Comparison of ENCODE assay signal across 1 cellular context in the genomic region with DNA sequence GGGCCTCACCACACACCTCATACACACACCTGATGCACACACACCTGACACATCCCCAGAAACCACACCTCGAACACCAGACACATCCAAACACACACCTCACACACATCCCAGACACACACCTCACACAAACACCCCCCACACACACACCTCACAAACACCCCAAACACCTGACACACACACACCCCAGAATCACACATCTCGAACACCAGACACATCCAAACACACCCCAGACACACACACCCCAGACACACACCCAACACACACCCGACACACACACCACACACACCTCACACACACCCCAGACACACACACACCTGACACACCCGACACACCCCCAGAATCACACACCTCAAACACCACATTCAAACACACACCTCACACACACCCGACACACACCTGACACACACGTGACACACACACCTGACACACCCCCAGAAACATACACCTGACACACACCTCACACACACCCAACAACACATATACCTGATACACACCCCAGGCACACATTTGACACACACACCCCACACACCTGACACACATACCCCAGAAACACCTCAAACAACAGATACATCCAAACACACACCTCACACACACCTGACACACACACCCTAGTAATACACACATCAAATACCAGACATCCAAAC.
TF ChIP-seq lines count a peak whose summit lies in the region.

No MANE protein-coding gene starts in this region.

TF ChIP-seq in HEK293, 187 proteins besides CTCF, POLR2A, EP300 and RAD21 (continued from another document and continues in another):
- TF ChIP-seq KLF1 (tag by site-specific recombination; IDR thresholded peaks at IDR 0.05): peak; percentile 70
- TF ChIP-seq, protein P1, sequence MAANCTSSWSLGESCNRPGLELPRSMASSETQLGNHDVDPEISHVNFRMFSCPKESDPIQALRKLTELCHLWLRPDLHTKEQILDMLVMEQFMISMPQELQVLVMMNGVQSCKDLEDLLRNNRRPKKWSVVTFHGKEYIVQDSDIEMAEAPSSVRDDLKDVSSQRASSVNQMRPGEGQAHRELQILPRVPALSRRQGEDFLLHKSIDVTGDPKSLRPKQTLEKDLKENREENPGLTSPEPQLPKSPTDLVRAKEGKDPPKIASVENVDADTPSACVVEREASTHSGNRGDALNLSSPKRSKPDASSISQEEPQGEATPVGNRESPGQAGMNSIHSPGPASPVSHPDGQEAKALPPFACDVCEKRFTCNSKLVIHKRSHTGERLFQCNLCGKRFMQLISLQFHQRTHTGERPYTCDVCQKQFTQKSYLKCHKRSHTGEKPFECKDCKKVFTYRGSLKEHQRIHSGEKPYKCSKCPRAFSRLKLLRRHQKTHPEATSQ (tag by site-specific recombination; IDR thresholded peaks at IDR 0.05): no peak
- no peak for TF ChIP-seq ZNF335 (tag by site-specific recombination; conservative IDR thresholded peaks at IDR 0.05)
- TF ChIP-seq, protein P2, sequence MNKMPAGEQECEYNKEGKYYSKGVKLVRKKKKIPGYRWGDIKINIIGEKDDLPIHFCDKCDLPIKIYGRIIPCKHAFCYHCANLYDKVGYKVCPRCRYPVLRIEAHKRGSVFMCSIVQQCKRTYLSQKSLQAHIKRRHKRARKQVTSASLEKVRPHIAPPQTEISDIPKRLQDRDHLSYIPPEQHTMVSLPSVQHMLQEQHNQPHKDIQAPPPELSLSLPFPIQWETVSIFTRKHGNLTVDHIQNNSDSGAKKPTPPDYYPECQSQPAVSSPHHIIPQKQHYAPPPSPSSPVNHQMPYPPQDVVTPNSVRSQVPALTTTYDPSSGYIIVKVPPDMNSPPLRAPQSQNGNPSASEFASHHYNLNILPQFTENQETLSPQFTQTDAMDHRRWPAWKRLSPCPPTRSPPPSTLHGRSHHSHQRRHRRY (tag by site-specific recombination; IDR thresholded peaks at IDR 0.05): no peak
- TF ChIP-seq ZNF658 (tag by site-specific recombination; IDR thresholded peaks at IDR 0.05): 0 out of 2 replicates have a peak, but pooled peaks have one; percentile 27
- TF ChIP-seq ZNF350 (tag by site-specific recombination; IDR thresholded peaks at IDR 0.05): no peak
- no peak for TF ChIP-seq ZNF837 (tag by site-specific recombination; IDR thresholded peaks at IDR 0.05)
- no peak for TF ChIP-seq GLI2 (tag by site-specific recombination; IDR thresholded peaks at IDR 0.05; ENCODE audit: borderline replicate concordance, low read depth)
- peak; percentile 90; the same call in 1 of the 2 replicates for TF ChIP-seq ZNF521 (tag by site-specific recombination; IDR thresholded peaks at IDR 0.05)
- TF ChIP-seq GLI4 (tag by site-specific recombination; IDR thresholded peaks at IDR 0.05): peak; percentile 62
- TF ChIP-seq, protein P3, sequence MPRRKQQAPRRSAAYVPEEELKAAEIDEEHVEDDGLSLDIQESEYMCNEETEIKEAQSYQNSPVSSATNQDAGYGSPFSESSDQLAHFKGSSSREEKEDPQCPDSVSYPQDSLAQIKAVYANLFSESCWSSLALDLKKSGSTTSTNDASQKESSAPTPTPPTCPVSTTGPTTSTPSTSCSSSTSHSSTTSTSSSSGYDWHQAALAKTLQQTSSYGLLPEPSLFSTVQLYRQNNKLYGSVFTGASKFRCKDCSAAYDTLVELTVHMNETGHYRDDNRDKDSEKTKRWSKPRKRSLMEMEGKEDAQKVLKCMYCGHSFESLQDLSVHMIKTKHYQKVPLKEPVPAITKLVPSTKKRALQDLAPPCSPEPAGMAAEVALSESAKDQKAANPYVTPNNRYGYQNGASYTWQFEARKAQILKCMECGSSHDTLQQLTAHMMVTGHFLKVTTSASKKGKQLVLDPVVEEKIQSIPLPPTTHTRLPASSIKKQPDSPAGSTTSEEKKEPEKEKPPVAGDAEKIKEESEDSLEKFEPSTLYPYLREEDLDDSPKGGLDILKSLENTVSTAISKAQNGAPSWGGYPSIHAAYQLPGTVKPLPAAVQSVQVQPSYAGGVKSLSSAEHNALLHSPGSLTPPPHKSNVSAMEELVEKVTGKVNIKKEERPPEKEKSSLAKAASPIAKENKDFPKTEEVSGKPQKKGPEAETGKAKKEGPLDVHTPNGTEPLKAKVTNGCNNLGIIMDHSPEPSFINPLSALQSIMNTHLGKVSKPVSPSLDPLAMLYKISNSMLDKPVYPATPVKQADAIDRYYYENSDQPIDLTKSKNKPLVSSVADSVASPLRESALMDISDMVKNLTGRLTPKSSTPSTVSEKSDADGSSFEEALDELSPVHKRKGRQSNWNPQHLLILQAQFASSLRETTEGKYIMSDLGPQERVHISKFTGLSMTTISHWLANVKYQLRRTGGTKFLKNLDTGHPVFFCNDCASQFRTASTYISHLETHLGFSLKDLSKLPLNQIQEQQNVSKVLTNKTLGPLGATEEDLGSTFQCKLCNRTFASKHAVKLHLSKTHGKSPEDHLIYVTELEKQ (tag by site-specific recombination; IDR thresholded peaks at IDR 0.05; ENCODE audit: borderline replicate concordance): 0 out of 2 replicates have a peak, but pooled peaks have one; percentile 33
- TF ChIP-seq, protein P4, sequence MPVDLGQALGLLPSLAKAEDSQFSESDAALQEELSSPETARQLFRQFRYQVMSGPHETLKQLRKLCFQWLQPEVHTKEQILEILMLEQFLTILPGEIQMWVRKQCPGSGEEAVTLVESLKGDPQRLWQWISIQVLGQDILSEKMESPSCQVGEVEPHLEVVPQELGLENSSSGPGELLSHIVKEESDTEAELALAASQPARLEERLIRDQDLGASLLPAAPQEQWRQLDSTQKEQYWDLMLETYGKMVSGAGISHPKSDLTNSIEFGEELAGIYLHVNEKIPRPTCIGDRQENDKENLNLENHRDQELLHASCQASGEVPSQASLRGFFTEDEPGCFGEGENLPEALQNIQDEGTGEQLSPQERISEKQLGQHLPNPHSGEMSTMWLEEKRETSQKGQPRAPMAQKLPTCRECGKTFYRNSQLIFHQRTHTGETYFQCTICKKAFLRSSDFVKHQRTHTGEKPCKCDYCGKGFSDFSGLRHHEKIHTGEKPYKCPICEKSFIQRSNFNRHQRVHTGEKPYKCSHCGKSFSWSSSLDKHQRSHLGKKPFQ (tag by site-specific recombination; IDR thresholded peaks at IDR 0.05): peak; percentile 78; the same call in 1 of the 2 replicates
- no peak for TF ChIP-seq ZNF792 (tag by site-specific recombination; IDR thresholded peaks at IDR 0.05)
- no peak for TF ChIP-seq ZNF311 (tag by site-specific recombination; IDR thresholded peaks at IDR 0.05; ENCODE audit: borderline replicate concordance)
- TF ChIP-seq ZBTB8A (tag by site-specific recombination; IDR thresholded peaks at IDR 0.05): no peak
- TF ChIP-seq ZNF629 (tag by site-specific recombination; IDR thresholded peaks at IDR 0.05): peak; percentile 17; the same call in 1 of the 2 replicates
- TF ChIP-seq ZNF623 (tag by site-specific recombination; IDR thresholded peaks at IDR 0.05): no peak
- no peak for TF ChIP-seq ZNF561 (tag by site-specific recombination; IDR thresholded peaks at IDR 0.05; ENCODE audit: borderline replicate concordance)
- TF ChIP-seq, protein P5, sequence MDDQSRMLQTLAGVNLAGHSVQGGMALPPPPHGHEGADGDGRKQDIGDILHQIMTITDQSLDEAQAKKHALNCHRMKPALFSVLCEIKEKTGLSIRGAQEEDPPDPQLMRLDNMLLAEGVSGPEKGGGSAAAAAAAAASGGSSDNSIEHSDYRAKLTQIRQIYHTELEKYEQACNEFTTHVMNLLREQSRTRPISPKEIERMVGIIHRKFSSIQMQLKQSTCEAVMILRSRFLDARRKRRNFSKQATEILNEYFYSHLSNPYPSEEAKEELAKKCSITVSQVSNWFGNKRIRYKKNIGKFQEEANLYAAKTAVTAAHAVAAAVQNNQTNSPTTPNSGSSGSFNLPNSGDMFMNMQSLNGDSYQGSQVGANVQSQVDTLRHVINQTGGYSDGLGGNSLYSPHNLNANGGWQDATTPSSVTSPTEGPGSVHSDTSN (CRISPR knock-in tag; IDR thresholded peaks at IDR 0.05): no peak
- TF ChIP-seq ZNF747 (tag by site-specific recombination; IDR thresholded peaks at IDR 0.05): peak; percentile 75; the same call in 1 of the 2 replicates
- 0 out of 2 replicates have a peak, but pooled peaks have one; percentile 19 for TF ChIP-seq ZNF2 (tag by site-specific recombination; IDR thresholded peaks at IDR 0.05)
- TF ChIP-seq, protein P6, sequence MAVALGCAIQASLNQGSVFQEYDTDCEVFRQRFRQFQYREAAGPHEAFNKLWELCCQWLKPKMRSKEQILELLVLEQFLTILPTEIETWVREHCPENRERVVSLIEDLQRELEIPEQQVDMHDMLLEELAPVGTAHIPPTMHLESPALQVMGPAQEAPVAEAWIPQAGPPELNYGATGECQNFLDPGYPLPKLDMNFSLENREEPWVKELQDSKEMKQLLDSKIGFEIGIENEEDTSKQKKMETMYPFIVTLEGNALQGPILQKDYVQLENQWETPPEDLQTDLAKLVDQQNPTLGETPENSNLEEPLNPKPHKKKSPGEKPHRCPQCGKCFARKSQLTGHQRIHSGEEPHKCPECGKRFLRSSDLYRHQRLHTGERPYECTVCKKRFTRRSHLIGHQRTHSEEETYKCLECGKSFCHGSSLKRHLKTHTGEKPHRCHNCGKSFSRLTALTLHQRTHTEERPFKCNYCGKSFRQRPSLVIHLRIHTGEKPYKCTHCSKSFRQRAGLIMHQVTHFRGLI (tag by site-specific recombination; IDR thresholded peaks at IDR 0.05): no peak
- TF ChIP-seq, protein P7, sequence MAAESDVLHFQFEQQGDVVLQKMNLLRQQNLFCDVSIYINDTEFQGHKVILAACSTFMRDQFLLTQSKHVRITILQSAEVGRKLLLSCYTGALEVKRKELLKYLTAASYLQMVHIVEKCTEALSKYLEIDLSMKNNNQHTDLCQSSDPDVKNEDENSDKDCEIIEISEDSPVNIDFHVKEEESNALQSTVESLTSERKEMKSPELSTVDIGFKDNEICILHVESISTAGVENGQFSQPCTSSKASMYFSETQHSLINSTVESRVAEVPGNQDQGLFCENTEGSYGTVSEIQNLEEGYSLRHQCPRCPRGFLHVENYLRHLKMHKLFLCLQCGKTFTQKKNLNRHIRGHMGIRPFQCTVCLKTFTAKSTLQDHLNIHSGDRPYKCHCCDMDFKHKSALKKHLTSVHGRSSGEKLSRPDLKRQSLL (tag by site-specific recombination; IDR thresholded peaks at IDR 0.05): no peak
- TF ChIP-seq TRIM28 (IDR thresholded peaks at IDR 0.05; ENCODE audit: borderline replicate concordance, low read length): no peak
- TF ChIP-seq GFI1B (tag by site-specific recombination; IDR thresholded peaks at IDR 0.05): no peak
- no peak for TF ChIP-seq BCL11A (tag by site-specific recombination; IDR thresholded peaks at IDR 0.05; ENCODE audit: low read depth)
- TF ChIP-seq ZNF76 (tag by site-specific recombination; IDR thresholded peaks at IDR 0.05; ENCODE audit: borderline replicate concordance, low read depth): no peak
- TF ChIP-seq, protein P8, sequence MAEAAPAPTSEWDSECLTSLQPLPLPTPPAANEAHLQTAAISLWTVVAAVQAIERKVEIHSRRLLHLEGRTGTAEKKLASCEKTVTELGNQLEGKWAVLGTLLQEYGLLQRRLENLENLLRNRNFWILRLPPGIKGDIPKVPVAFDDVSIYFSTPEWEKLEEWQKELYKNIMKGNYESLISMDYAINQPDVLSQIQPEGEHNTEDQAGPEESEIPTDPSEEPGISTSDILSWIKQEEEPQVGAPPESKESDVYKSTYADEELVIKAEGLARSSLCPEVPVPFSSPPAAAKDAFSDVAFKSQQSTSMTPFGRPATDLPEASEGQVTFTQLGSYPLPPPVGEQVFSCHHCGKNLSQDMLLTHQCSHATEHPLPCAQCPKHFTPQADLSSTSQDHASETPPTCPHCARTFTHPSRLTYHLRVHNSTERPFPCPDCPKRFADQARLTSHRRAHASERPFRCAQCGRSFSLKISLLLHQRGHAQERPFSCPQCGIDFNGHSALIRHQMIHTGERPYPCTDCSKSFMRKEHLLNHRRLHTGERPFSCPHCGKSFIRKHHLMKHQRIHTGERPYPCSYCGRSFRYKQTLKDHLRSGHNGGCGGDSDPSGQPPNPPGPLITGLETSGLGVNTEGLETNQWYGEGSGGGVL (tag by site-specific recombination; IDR thresholded peaks at IDR 0.05): 0 out of 2 replicates have a peak, but pooled peaks have one; percentile 31
- peak; percentile 82; the same call in 1 of the 2 replicates for TF ChIP-seq ZNF514 (tag by site-specific recombination; IDR thresholded peaks at IDR 0.05)
- TF ChIP-seq ZNF596 (tag by site-specific recombination; IDR thresholded peaks at IDR 0.05): no peak
- no peak for TF ChIP-seq ZNF274 (IDR thresholded peaks at IDR 0.05; ENCODE audit: low read length)
- peak; percentile 30; the same call in 1 of the 2 replicates for TF ChIP-seq ZNF274 (tag by site-specific recombination; IDR thresholded peaks at IDR 0.05; ENCODE audit: borderline replicate concordance)
- TF ChIP-seq, protein P9, sequence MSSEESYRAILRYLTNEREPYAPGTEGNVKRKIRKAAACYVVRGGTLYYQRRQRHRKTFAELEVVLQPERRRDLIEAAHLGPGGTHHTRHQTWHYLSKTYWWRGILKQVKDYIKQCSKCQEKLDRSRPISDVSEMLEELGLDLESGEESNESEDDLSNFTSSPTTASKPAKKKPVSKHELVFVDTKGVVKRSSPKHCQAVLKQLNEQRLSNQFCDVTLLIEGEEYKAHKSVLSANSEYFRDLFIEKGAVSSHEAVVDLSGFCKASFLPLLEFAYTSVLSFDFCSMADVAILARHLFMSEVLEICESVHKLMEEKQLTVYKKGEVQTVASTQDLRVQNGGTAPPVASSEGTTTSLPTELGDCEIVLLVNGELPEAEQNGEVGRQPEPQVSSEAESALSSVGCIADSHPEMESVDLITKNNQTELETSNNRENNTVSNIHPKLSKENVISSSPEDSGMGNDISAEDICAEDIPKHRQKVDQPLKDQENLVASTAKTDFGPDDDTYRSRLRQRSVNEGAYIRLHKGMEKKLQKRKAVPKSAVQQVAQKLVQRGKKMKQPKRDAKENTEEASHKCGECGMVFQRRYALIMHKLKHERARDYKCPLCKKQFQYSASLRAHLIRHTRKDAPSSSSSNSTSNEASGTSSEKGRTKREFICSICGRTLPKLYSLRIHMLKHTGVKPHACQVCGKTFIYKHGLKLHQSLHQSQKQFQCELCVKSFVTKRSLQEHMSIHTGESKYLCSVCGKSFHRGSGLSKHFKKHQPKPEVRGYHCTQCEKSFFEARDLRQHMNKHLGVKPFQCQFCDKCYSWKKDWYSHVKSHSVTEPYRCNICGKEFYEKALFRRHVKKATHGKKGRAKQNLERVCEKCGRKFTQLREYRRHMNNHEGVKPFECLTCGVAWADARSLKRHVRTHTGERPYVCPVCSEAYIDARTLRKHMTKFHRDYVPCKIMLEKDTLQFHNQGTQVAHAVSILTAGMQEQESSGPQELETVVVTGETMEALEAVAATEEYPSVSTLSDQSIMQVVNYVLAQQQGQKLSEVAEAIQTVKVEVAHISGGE (tag by site-specific recombination; conservative IDR thresholded peaks at IDR 0.05; ENCODE audit: low read depth): peak; percentile 26; the same call in 1 of the 2 replicates
- no peak for TF ChIP-seq HOXC10 (CRISPR knock-in tag; IDR thresholded peaks at IDR 0.05)
- TF ChIP-seq ZBTB1 (tag by site-specific recombination; IDR thresholded peaks at IDR 0.05): no peak; the same call in 1 of the 2 replicates
- 0 out of 2 replicates have a peak, but pooled peaks have one; percentile 2 for TF ChIP-seq ZNF140 (tag by site-specific recombination; IDR thresholded peaks at IDR 0.05)
- peak; percentile 57; the same call in 1 of the 2 replicates for TF ChIP-seq ZNF239 (tag by site-specific recombination; IDR thresholded peaks at IDR 0.05)
- no peak for TF ChIP-seq ZNF791 (tag by site-specific recombination; IDR thresholded peaks at IDR 0.05)
- TF ChIP-seq TCF7L2 (IDR thresholded peaks at IDR 0.05; ENCODE audit: borderline replicate concordance, low read depth, low read length): no peak
